ENCODE assay signal across 8 cellular contexts in genomic region chr14:89013098-89013504, GRCh38.
DNase-seq lines count a peak whose midpoint lies in the region; ATAC-seq and TF ChIP-seq lines count a peak whose summit lies in the region.

No MANE protein-coding gene starts in this region.

- H3K27ac Mint-ChIP-seq in H9, result no peak overlapping the region

- H3K4me3 Mint-ChIP-seq in H9, result no peak overlapping the region

- no peaks in the 10 kb centered on the region for H3K27me3 ChIP-seq in H9 (ENCODE audit: insufficient read depth, low read length)
- no peaks in the 10 kb centered on the region for H3K27me3 ChIP-seq in hepatocyte

- H3K36me3 ChIP-seq in hepatocyte (replicated peaks; ENCODE audit: insufficient read depth, low read depth), result no peaks in the 10 kb centered on the region

- no peak overlapping the region for H4K91ac ChIP-seq in H9 (ENCODE audit: insufficient read length, low read depth, low read length)

- no peak overlapping the region for H2AK5ac ChIP-seq in H9 (ENCODE audit: insufficient read length, low read length)

- ATAC-seq in HG02870 (IDR thresholded peaks at IDR 0.05; ENCODE audit: unreplicated experiment), result no peak

- no peaks in the 10 kb centered on the region for H3K36me3 Mint-ChIP-seq in H9 (ENCODE audit: insufficient read depth in 1 of 3, low read depth in 3 of 3)

- peaks cover 12% of the 10 kb centered on the region for H3K27me3 Mint-ChIP-seq in H9 (ENCODE audit: low read depth)

- no peak overlapping the region for H3K9ac ChIP-seq in H9 (ENCODE audit: extremely low read depth, insufficient read length, low read length)

- no peak for DNase-seq in AG10803 (ENCODE audit: low read depth)
- DNase-seq in H9, result peak; percentile 73
- DNase-seq in SHP77 (lab: John Stamatoyannopoulos, UW), result peak; percentile 81 to 91
- DNase-seq in hepatocyte (ENCODE audit: low spot score), result peak; percentile 70
- no peak for DNase-seq in stimulated activated naive CD4-positive, alpha-beta T cell treated with Interleukin-2 at 50 U/mL for 16 hours (lab: John Stamatoyannopoulos, UW)
- no peak for DNase-seq in NCI-H1105 treated with DMSO at 0.1 percent for 48 hours (lab: John Stamatoyannopoulos, UW)
- DNase-seq in NCI-H187 (lab: John Stamatoyannopoulos, UW), result no peak

- H4K5ac ChIP-seq in H9 (ENCODE audit: insufficient read length, low read depth, low read length), result no peak overlapping the region

- no peak overlapping the region for H3K56ac ChIP-seq in H9 (ENCODE audit: insufficient read length, low read depth, low read length)

- H3K18ac ChIP-seq in H9 (ENCODE audit: insufficient read length, low read depth, low read length), result no peak overlapping the region

- H3K4me1 ChIP-seq in H9 (ENCODE audit: insufficient read depth, low read length), result no peaks in the 10 kb centered on the region
- H3K4me1 ChIP-seq in hepatocyte (ENCODE audit: insufficient read depth), result peaks cover 8% of the 10 kb centered on the region

- H3K9me3 Mint-ChIP-seq in H9, result peaks cover 4 to 9% of the 10 kb centered on the region in 2 experiments; a peak in 2 of 5 replicates

- no peak overlapping the region for H3K4ac ChIP-seq in H9 (ENCODE audit: low read depth, low read length)

- H3K79me1 ChIP-seq in H9 (ENCODE audit: insufficient read depth, low read depth, low read length, poor library complexity, severe bottlenecking), result no peaks in the 10 kb centered on the region

- H2BK15ac ChIP-seq in H9 (ENCODE audit: low read depth, low read length), result no peak overlapping the region

- H3K4me3 ChIP-seq in AG10803 (ENCODE audit: low read length) (no peak overlapping the region), hepatocyte (peak overlapping the region; percentile 22)

- no peak overlapping the region for H3T11ph ChIP-seq in H9 (ENCODE audit: low read length)

- no peak overlapping the region for H3K14ac ChIP-seq in H9 (ENCODE audit: insufficient read depth, low read length)

- H3K4me1 Mint-ChIP-seq in H9, result peaks cover 0 to 3% of the 10 kb centered on the region in 2 experiments; a peak in 2 of 4 replicates

- no peak overlapping the region for H2BK12ac ChIP-seq in H9 (ENCODE audit: insufficient read length, low read depth, low read length)

- TF ChIP-seq CTCF in AG10803 (conservative IDR thresholded peaks at IDR 0.05; ENCODE audit: low read length) (peak; percentile 44), H9 (conservative IDR thresholded peaks at IDR 0.05) (peak; percentile 65), hepatocyte (IDR thresholded peaks at IDR 0.05; ENCODE audit: poor library complexity) (peak; percentile 52)

- H3K9me3 ChIP-seq in H9 (ENCODE audit: control insufficient read depth, low read depth, low read length) (no peaks in the 10 kb centered on the region), hepatocyte (ENCODE audit: low read depth) (no peaks in the 10 kb centered on the region)

- H3K79me2 ChIP-seq in H9 (ENCODE audit: insufficient read depth, low read length) (no peaks in the 10 kb centered on the region), hepatocyte (no peaks in the 10 kb centered on the region)

- H4K20me1 ChIP-seq in H9 (ENCODE audit: control insufficient read depth, insufficient read depth, insufficient read length) (no peaks in the 10 kb centered on the region), hepatocyte (ENCODE audit: insufficient read depth, poor library complexity, severe bottlenecking) (no peaks in the 10 kb centered on the region)

- WGBS in H9 (ENCODE audit: extremely low coverage, insufficient read length, low lambda C conversion rate), result no CpG with 5 or more reads among the region's 7 CpGs
- 74% methylated on average over 7 of the region's 7 CpGs for WGBS in hepatocyte (ENCODE audit: low lambda C conversion rate, missing lambda C conversion rate)

- H3K9me2 ChIP-seq in hepatocyte (replicated peaks; ENCODE audit: insufficient read depth), result no peaks in the 10 kb centered on the region

- H3K4me2 ChIP-seq in H9 (ENCODE audit: insufficient read depth, insufficient read length, low read length) (no peak overlapping the region), hepatocyte (peak overlapping the region; percentile 70)

- H3K23me2 ChIP-seq in H9 (ENCODE audit: insufficient read length, low read depth, low read length, poor library complexity, severe bottlenecking), result no peaks in the 10 kb centered on the region

- H3K27ac ChIP-seq in H9 (ENCODE audit: insufficient read length, low read depth, low read length) (no peak overlapping the region), hepatocyte (peak overlapping the region; percentile 78)

- H2BK20ac ChIP-seq in H9 (ENCODE audit: low read depth, low read length, poor library complexity, severe bottlenecking), result no peak overlapping the region

- no peak overlapping the region for H3K23ac ChIP-seq in H9 (ENCODE audit: insufficient read length, low read depth, low read length)

- H2BK5ac ChIP-seq in H9 (ENCODE audit: insufficient read length, low read length), result no peak overlapping the region

- no peak overlapping the region for H2BK120ac ChIP-seq in H9 (ENCODE audit: low read depth, low read length, poor library complexity, severe bottlenecking)

- H2AFZ ChIP-seq in H9 (ENCODE audit: low read length) (no peak overlapping the region), hepatocyte (peak overlapping the region; percentile 23)

- no peak overlapping the region for H4K8ac ChIP-seq in H9 (replicated peaks; ENCODE audit: insufficient read length, low read depth, low read length)

Comparison
In these comparisons a context has a peak if more than half of its experiments do, and no peak if none do; other contexts are left out.
1. DNase-seq: peak in H9 (single experiment), SHP77 (2 of 2) and hepatocyte (single experiment); none in AG10803 (single experiment), stimulated activated naive CD4-positive, alpha-beta T cell treated with Interleukin-2 at 50 U/mL for 16 hours (single experiment), NCI-H1105 treated with DMSO at 0.1 percent for 48 hours (single experiment) and NCI-H187 (0 of 2).
2. Peak in every context shown above with its lines, with median percentiles within 50 percentile points of each other: CTCF ChIP-seq.